ENCODE assay signal across 1 cellular context in genomic region chr22:26975865-26976264, GRCh38.
TF ChIP-seq lines count a peak whose summit lies in the region.

No MANE protein-coding gene starts in this region.

TF ChIP-seq in WTC11, 78 proteins besides CTCF, POLR2A, EP300 and RAD21 (continued from another document):
- TF ChIP-seq, protein P1, sequence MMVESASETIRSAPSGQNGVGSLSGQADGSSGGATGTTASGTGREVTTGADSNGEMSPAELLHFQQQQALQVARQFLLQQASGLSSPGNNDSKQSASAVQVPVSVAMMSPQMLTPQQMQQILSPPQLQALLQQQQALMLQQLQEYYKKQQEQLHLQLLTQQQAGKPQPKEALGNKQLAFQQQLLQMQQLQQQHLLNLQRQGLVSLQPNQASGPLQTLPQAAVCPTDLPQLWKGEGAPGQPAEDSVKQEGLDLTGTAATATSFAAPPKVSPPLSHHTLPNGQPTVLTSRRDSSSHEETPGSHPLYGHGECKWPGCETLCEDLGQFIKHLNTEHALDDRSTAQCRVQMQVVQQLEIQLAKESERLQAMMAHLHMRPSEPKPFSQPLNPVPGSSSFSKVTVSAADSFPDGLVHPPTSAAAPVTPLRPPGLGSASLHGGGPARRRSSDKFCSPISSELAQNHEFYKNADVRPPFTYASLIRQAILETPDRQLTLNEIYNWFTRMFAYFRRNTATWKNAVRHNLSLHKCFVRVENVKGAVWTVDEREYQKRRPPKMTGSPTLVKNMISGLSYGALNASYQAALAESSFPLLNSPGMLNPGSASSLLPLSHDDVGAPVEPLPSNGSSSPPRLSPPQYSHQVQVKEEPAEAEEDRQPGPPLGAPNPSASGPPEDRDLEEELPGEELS (CRISPR knock-in tag; IDR thresholded peaks at IDR 0.05), result no peak
- no peak for TF ChIP-seq ZBTB21 (CRISPR knock-in tag; IDR thresholded peaks at IDR 0.05; ENCODE audit: borderline replicate concordance)
- no peak for TF ChIP-seq ZNF396 (CRISPR knock-in tag; IDR thresholded peaks at IDR 0.05; ENCODE audit: borderline replicate concordance)
- TF ChIP-seq MAX (CRISPR knock-in tag; IDR thresholded peaks at IDR 0.05), result no peak
- no peak for TF ChIP-seq TP53 (CRISPR knock-in tag; IDR thresholded peaks at IDR 0.05)
- no peak for TF ChIP-seq TEAD1 (CRISPR knock-in tag; IDR thresholded peaks at IDR 0.05)
